Comparison of ENCODE assay signal across 22 cellular contexts in genomic region chr14:100750762-100751699, GRCh38. TPM values are rescaled to one million over a fixed set of nuclear protein-coding genes. Genes with fewer than 3 reads are reported as not detected.
DNase-seq lines count a peak whose midpoint lies in the region; ATAC-seq and TF ChIP-seq lines count a peak whose summit lies in the region.
"Had no signal": no experiment of that assay in that cellular context is flagged by ENCODE, and none has a peak within 500 bp of the region (broad histone marks: within the 10 kb centered on the region; RNA-seq: fewer than 3 reads in every experiment).

No MANE protein-coding gene starts in this region.

- DNase-seq in H9 = peak; percentile 13
- no peak for DNase-seq in WTC11 (ENCODE audit: low spot score)
- DNase-seq in ecto neural progenitor cell (ENCODE audit: low spot score) = peak; percentile 39
- DNase-seq in neuronal stem cell (ENCODE audit: low spot score) = no peak
- no peak for DNase-seq in natural killer cell treated with Interleukin-12 subunit alpha and Interleukin-12 subunit beta and Interleukin-15 and Interleukin-18, amount 100 ng/mL, for 72 hours (ENCODE audit: low spot score)
- DNase-seq in COR-L47 (lab: John Stamatoyannopoulos, UW) = no peak
- DNase-seq in activated CD4-positive, alpha-beta T cell treated with anti-CD3 and anti-CD28 coated beads for 36 hours = no peak
- DNase-seq: AML-193, DMS53, Karpas-422, NCI-H1105 treated with DMSO at 0.1 percent for 48 hours, NCI-H2029, NCI-H526 treated with DMSO at 0.1 percent for 48 hours, Right ventricle myocardium superior, RPMI8226 had no signal

- H3K9me3 Mint-ChIP-seq in H9 (no peaks in the 10 kb centered on the region; a peak in 1 of 5 replicates), WTC11 (peaks cover 13% of the 10 kb centered on the region)
- no peaks in the 10 kb centered on the region for H3K9me3 Mint-ChIP-seq in natural killer cell treated with Interleukin-12 subunit alpha and Interleukin-12 subunit beta and Interleukin-15 and Interleukin-18, amount 100 ng/mL, for 72 hours
- no peaks in the 10 kb centered on the region for H3K9me3 Mint-ChIP-seq in activated CD4-positive, alpha-beta T cell treated with anti-CD3 and anti-CD28 coated beads for 36 hours (ENCODE audit: low read depth)
- H3K9me3 Mint-ChIP-seq: CD4-positive, alpha-beta T cell had no signal

- H3K9me3 ChIP-seq in H9 (ENCODE audit: control insufficient read depth, low read depth, low read length) (no peaks in the 10 kb centered on the region), neuronal stem cell (replicated peaks in 1 of 2; ENCODE audit: control insufficient read depth in 2 of 2, insufficient read depth in 1 of 2, low read depth in 1 of 2, low read length in 2 of 2) (no peaks in the 10 kb centered on the region)
- H3K9me3 ChIP-seq: BLaER1 treated with 17β-estradiol and CSF1 and Interleukin-3, amounts not matched to agents 10 nM and 100 nM; SJSA1 had no signal

- H3K27me3 Mint-ChIP-seq in H9 (ENCODE audit: low read depth) (no peaks in the 10 kb centered on the region; the same call in none of the 2 replicates), WTC11 (ENCODE audit: low read depth) (peaks cover 4% of the 10 kb centered on the region; the same call in 1 of the 2 replicates)
- H3K27me3 Mint-ChIP-seq in natural killer cell treated with Interleukin-12 subunit alpha and Interleukin-12 subunit beta and Interleukin-15 and Interleukin-18, amount 100 ng/mL, for 72 hours = peaks cover 11 to 23% of the 10 kb centered on the region in 2 donors
- H3K27me3 Mint-ChIP-seq in activated CD4-positive, alpha-beta T cell treated with anti-CD3 and anti-CD28 coated beads for 36 hours = peaks cover 17% of the 10 kb centered on the region

- H2BK20ac ChIP-seq in H9 (ENCODE audit: low read depth, low read length, poor library complexity, severe bottlenecking) = no peak overlapping the region

- ATAC-seq in WTC11 (no peak), GM19452 (IDR thresholded peaks at IDR 0.05; ENCODE audit: unreplicated experiment) (no peak)
- ATAC-seq in natural killer cell treated with Interleukin-12 subunit alpha and Interleukin-12 subunit beta and Interleukin-15 and Interleukin-18, amount 100 ng/mL, for 72 hours = no peak
- no peak for ATAC-seq in activated CD4-positive, alpha-beta T cell treated with anti-CD3 and anti-CD28 coated beads for 36 hours
- ATAC-seq: A549, HCT116 had no signal

- no peak overlapping the region for H3K4me3 ChIP-seq in neuronal stem cell (ENCODE audit: low read length in 2 of 2)
- H3K4me3 ChIP-seq: A549; BLaER1 treated with 17β-estradiol and CSF1 and Interleukin-3, amounts not matched to agents 10 nM and 100 nM; SJSA1 had no signal

- no peak overlapping the region for H3K9ac ChIP-seq in H9 (ENCODE audit: extremely low read depth, insufficient read length, low read length)
- no peak overlapping the region for H3K9ac ChIP-seq in neuronal stem cell (ENCODE audit: low read depth, low read length, poor library complexity)
- H3K9ac ChIP-seq: BLaER1 treated with 17β-estradiol and CSF1 and Interleukin-3, amounts not matched to agents 10 nM and 100 nM had no signal

- intact Hi-C loops in activated CD4-positive, alpha-beta T cell treated with anti-CD3 and anti-CD28 coated beads for 36 hours (cut with DNase I, micrococcal nuclease) = no loop called here

- H3K4me1 Mint-ChIP-seq in H9 (no peaks in the 10 kb centered on the region), WTC11 (no peaks in the 10 kb centered on the region)
- no peaks in the 10 kb centered on the region for H3K4me1 Mint-ChIP-seq in natural killer cell treated with Interleukin-12 subunit alpha and Interleukin-12 subunit beta and Interleukin-15 and Interleukin-18, amount 100 ng/mL, for 72 hours (ENCODE audit: low read depth in 2 of 2)
- no peaks in the 10 kb centered on the region for H3K4me1 Mint-ChIP-seq in activated CD4-positive, alpha-beta T cell treated with anti-CD3 and anti-CD28 coated beads for 36 hours

- H3K18ac ChIP-seq in H9 (ENCODE audit: insufficient read length, low read depth, low read length) (no peak overlapping the region), neuronal stem cell (ENCODE audit: low read length) (peak overlapping the region; percentile 73)

- H3K36me3 ChIP-seq in neuronal stem cell (replicated peaks in 1 of 2; ENCODE audit: control insufficient read depth in 2 of 2, insufficient read depth in 2 of 2, low read length in 2 of 2) = no peaks in the 10 kb centered on the region
- H3K36me3 ChIP-seq: BLaER1 treated with 17β-estradiol and CSF1 and Interleukin-3, amounts not matched to agents 10 nM and 100 nM; SJSA1 had no signal

- H4K91ac ChIP-seq in H9 (ENCODE audit: insufficient read length, low read depth, low read length) (no peak overlapping the region), neuronal stem cell (ENCODE audit: low read depth, low read length, poor library complexity) (peak overlapping the region; percentile 34)

- H3K79me2 ChIP-seq in H9 (ENCODE audit: insufficient read depth, low read length) = no peaks in the 10 kb centered on the region

- H2BK120ac ChIP-seq in H9 (ENCODE audit: low read depth, low read length, poor library complexity, severe bottlenecking) = no peak overlapping the region
- no peak overlapping the region for H2BK120ac ChIP-seq in neuronal stem cell (ENCODE audit: low read depth, low read length)

- H3K36me3 Mint-ChIP-seq in H9 (ENCODE audit: insufficient read depth in 1 of 3, low read depth in 3 of 3) = no peaks in the 10 kb centered on the region
- H3K36me3 Mint-ChIP-seq in WTC11 = no peaks in the 10 kb centered on the region
- H3K36me3 Mint-ChIP-seq in natural killer cell treated with Interleukin-12 subunit alpha and Interleukin-12 subunit beta and Interleukin-15 and Interleukin-18, amount 100 ng/mL, for 72 hours = no peaks in the 10 kb centered on the region
- H3K36me3 Mint-ChIP-seq in activated CD4-positive, alpha-beta T cell treated with anti-CD3 and anti-CD28 coated beads for 36 hours (ENCODE audit: low read depth) = no peaks in the 10 kb centered on the region

- H2BK15ac ChIP-seq in H9 (ENCODE audit: low read depth, low read length) (no peak overlapping the region), neuronal stem cell (ENCODE audit: low read length) (peak overlapping the region; percentile 70)

- no peaks in the 10 kb centered on the region for H3K23me2 ChIP-seq in H9 (ENCODE audit: insufficient read length, low read depth, low read length, poor library complexity, severe bottlenecking)

- H4K20me1 ChIP-seq in H9 (ENCODE audit: control insufficient read depth, insufficient read depth, insufficient read length) = no peaks in the 10 kb centered on the region
- H4K20me1 ChIP-seq: BLaER1 treated with 17β-estradiol and CSF1 and Interleukin-3, amounts not matched to agents 10 nM and 100 nM had no signal

- no peak overlapping the region for H2BK12ac ChIP-seq in H9 (ENCODE audit: insufficient read length, low read depth, low read length)
- peak overlapping the region; percentile 17 for H2BK12ac ChIP-seq in neuronal stem cell (ENCODE audit: low read length)

- H3K4me2 ChIP-seq in H9 (ENCODE audit: insufficient read depth, insufficient read length, low read length) (no peak overlapping the region), neuronal stem cell (ENCODE audit: insufficient read depth, low read length, poor library complexity, severe bottlenecking) (no peak overlapping the region)
- H3K4me2 ChIP-seq: A549; BLaER1 treated with 17β-estradiol and CSF1 and Interleukin-3, amounts not matched to agents 10 nM and 100 nM had no signal

- TF ChIP-seq CTCF in H9 (conservative IDR thresholded peaks at IDR 0.05) (no peak), WTC11 (IDR thresholded peaks at IDR 0.05) (no peak)

- H4K8ac ChIP-seq in H9 (replicated peaks; ENCODE audit: insufficient read length, low read depth, low read length) = no peak overlapping the region
- no peak overlapping the region for H4K8ac ChIP-seq in neuronal stem cell (ENCODE audit: low read depth, low read length)

- no CpG with 5 or more reads among the region's 17 CpGs for WGBS in H9 (ENCODE audit: extremely low coverage, insufficient read length, low lambda C conversion rate)
- no CpG with 5 or more reads among the region's 17 CpGs for WGBS in neuronal stem cell (ENCODE audit: extremely low coverage in 2 of 2, insufficient read length in 2 of 2, insufficient replicate concordance in 1 of 2), 2 donors

- no peak overlapping the region for H3K4me3 Mint-ChIP-seq in H9
- no peak overlapping the region for H3K4me3 Mint-ChIP-seq in WTC11
- no peak overlapping the region for H3K4me3 Mint-ChIP-seq in natural killer cell treated with Interleukin-12 subunit alpha and Interleukin-12 subunit beta and Interleukin-15 and Interleukin-18, amount 100 ng/mL, for 72 hours
- no peak overlapping the region for H3K4me3 Mint-ChIP-seq in activated CD4-positive, alpha-beta T cell treated with anti-CD3 and anti-CD28 coated beads for 36 hours
- H3K4me3 Mint-ChIP-seq: CD4-positive, alpha-beta T cell had no signal

- CTCF ChIA-PET in WTC11 (lab: Charles Lee) = interaction anchor here (0.6 to 1.3 kb wide), 2 partner anchors 15 to 73 kb away, joined by 3 read pairs; no protein-coding TSS in a partner anchor
- CTCF ChIA-PET in activated CD4-positive, alpha-beta T cell treated with anti-CD3 and anti-CD28 coated beads for 36 hours (lab: Charles Lee) = interaction anchor here (0.9 kb wide), 1 partner anchor 17 kb away, joined by 6 read pairs; no protein-coding TSS in a partner anchor

- H4K5ac ChIP-seq in H9 (ENCODE audit: insufficient read length, low read depth, low read length) = no peak overlapping the region

- no peak overlapping the region for H3K23ac ChIP-seq in H9 (ENCODE audit: insufficient read length, low read depth, low read length)
- no peak overlapping the region for H3K23ac ChIP-seq in neuronal stem cell (ENCODE audit: low read depth, low read length, poor library complexity)

- H2AFZ ChIP-seq in H9 (ENCODE audit: low read length) (no peak overlapping the region), neuronal stem cell (ENCODE audit: low read length) (no peak overlapping the region)

- H3K27me3 ChIP-seq in H9 (ENCODE audit: insufficient read depth, low read length) = no peaks in the 10 kb centered on the region
- no peaks in the 10 kb centered on the region for H3K27me3 ChIP-seq in neuronal stem cell (ENCODE audit: control insufficient read depth in 3 of 3, insufficient read depth in 3 of 3, low read depth in 1 of 3, low read length in 3 of 3)
- H3K27me3 ChIP-seq: BLaER1 treated with 17β-estradiol and CSF1 and Interleukin-3, amounts not matched to agents 10 nM and 100 nM; SJSA1 had no signal

- H3K27ac Mint-ChIP-seq in H9 (peak overlapping the region in 1 of 3 experiments; percentile 71; a peak in 2 of 7 replicates), WTC11 (no peak overlapping the region)
- H3K27ac Mint-ChIP-seq in natural killer cell treated with Interleukin-12 subunit alpha and Interleukin-12 subunit beta and Interleukin-15 and Interleukin-18, amount 100 ng/mL, for 72 hours = no peak overlapping the region
- no peak overlapping the region for H3K27ac Mint-ChIP-seq in activated CD4-positive, alpha-beta T cell treated with anti-CD3 and anti-CD28 coated beads for 36 hours
- H3K27ac Mint-ChIP-seq: CD4-positive, alpha-beta T cell had no signal

- H3K79me1 ChIP-seq in H9 (ENCODE audit: insufficient read depth, low read depth, low read length, poor library complexity, severe bottlenecking) (no peaks in the 10 kb centered on the region), neuronal stem cell (ENCODE audit: low read depth, low read length) (no peaks in the 10 kb centered on the region)

- H3K14ac ChIP-seq in H9 (ENCODE audit: insufficient read depth, low read length) (no peak overlapping the region), neuronal stem cell (ENCODE audit: low read length) (no peak overlapping the region)

- no peak overlapping the region for H2BK5ac ChIP-seq in H9 (ENCODE audit: insufficient read length, low read length)
- no peak overlapping the region for H2BK5ac ChIP-seq in neuronal stem cell (ENCODE audit: low read length)

- H3K4me1 ChIP-seq in H9 (ENCODE audit: insufficient read depth, low read length) (no peaks in the 10 kb centered on the region), neuronal stem cell (ENCODE audit: control insufficient read depth in 2 of 2, insufficient read depth in 1 of 2, low read depth in 1 of 2, low read length in 2 of 2) (no peaks in the 10 kb centered on the region)
- H3K4me1 ChIP-seq: BLaER1 treated with 17β-estradiol and CSF1 and Interleukin-3, amounts not matched to agents 10 nM and 100 nM; SJSA1 had no signal

- POLR2A ChIA-PET in WTC11 (lab: Charles Lee) = no interaction called here
- POLR2A ChIA-PET in activated CD4-positive, alpha-beta T cell treated with anti-CD3 and anti-CD28 coated beads for 36 hours (lab: Charles Lee) = no interaction called here

- H3K4ac ChIP-seq in H9 (ENCODE audit: low read depth, low read length) = no peak overlapping the region
- no peak overlapping the region for H3K4ac ChIP-seq in neuronal stem cell (ENCODE audit: low read length)

- H3K56ac ChIP-seq in H9 (ENCODE audit: insufficient read length, low read depth, low read length) = no peak overlapping the region

- H3T11ph ChIP-seq in H9 (ENCODE audit: low read length) = no peak overlapping the region

- H3K27ac ChIP-seq in H9 (ENCODE audit: insufficient read length, low read depth, low read length) (no peak overlapping the region), neuronal stem cell (replicated peaks; ENCODE audit: low read length) (no peak overlapping the region)
- H3K27ac ChIP-seq: A549; BLaER1 treated with 17β-estradiol and CSF1 and Interleukin-3, amounts not matched to agents 10 nM and 100 nM; SJSA1 had no signal

- no peak overlapping the region for H2AK5ac ChIP-seq in H9 (ENCODE audit: insufficient read length, low read length)
- H2AK5ac ChIP-seq in neuronal stem cell (ENCODE audit: low read depth, low read length) = no peak overlapping the region

RNA-seq across cellular contexts. Expression of gene DLK1, which starts 24.3 kb away (rescaled TPM):
- total RNA-seq in H9 (2021) (2.8 and 3.2 TPM in 2 replicates), WTC11 (2021) (3.0 to 3.3 TPM (median 3.1 TPM) in 3 replicates)
- 6,496 TPM for polyA plus RNA-seq in neuronal stem cell (2013, experiment 1 of 2)
- 6,408 TPM for polyA plus RNA-seq in neuronal stem cell (2013, experiment 2 of 2)
- not detected for total RNA-seq in natural killer cell treated with Interleukin-12 subunit alpha and Interleukin-12 subunit beta and Interleukin-15 and Interleukin-18, amount 100 ng/mL, for 72 hours
- not detected for total RNA-seq in activated CD4-positive, alpha-beta T cell treated with anti-CD3 and anti-CD28 coated beads for 36 hours
- total RNA-seq: CD4-positive, alpha-beta T cell; NCI-H460; SJSA1 had no signal

Comparison
In these comparisons a context has a peak if more than half of its experiments do, and no peak if none do; other contexts are left out.
1. DNase-seq: peak in H9 (single experiment) and ecto neural progenitor cell (single experiment); none in WTC11 (single experiment), neuronal stem cell (single experiment), natural killer cell treated with Interleukin-12 subunit alpha and Interleukin-12 subunit beta and Interleukin-15 and Interleukin-18, amount 100 ng/mL, for 72 hours (single experiment), COR-L47 (single experiment) and activated CD4-positive, alpha-beta T cell treated with anti-CD3 and anti-CD28 coated beads for 36 hours (single experiment).